Comparison of ENCODE assay signal across 22 cellular contexts in genomic region chr11:9777525-9777924, GRCh38.
"Had no signal": no experiment of that assay in that cellular context is flagged by ENCODE, and none has a peak within 500 bp of the region (broad histone marks: within the 10 kb centered on the region; RNA-seq: fewer than 3 reads in every experiment).

No MANE protein-coding gene starts in this region.

- H3K9me3 Mint-ChIP-seq: activated CD4-positive, alpha-beta memory T cell treated with anti-CD3 and anti-CD28 coated beads, Interleukin-2, amount 10 ng/mL, durations not matched to agents 7 days and 5 days; activated naive CD4-positive, alpha-beta T cell treated with anti-CD3 and anti-CD28 coated beads, Interleukin-2, amount 10 ng/mL, durations not matched to agents 7 days and 5 days; activated naive CD8-positive, alpha-beta T cell treated with anti-CD3 and anti-CD28 coated beads, Interleukin-2, amount 50 U/mL, for 24 hours; activated T-cell treated with anti-CD3 and anti-CD28 coated beads, Interleukin-2, amount 50 U/mL, for 72 hours; memory B cell; naive thymus-derived CD4-positive, alpha-beta T cell; neural crest cell; stimulated activated memory B cell treated with anti-CD40 and anti-IgM and Interleukin-4, amounts not matched to agents 10 μg/mL and 1 μg/mL and 100 μg/mL, for 72 hours; type B pancreatic cell had no signal

- H3K27ac ChIP-seq: body of pancreas, right lobe of liver, skin epidermis had no signal

- H3K4me3 Mint-ChIP-seq: activated CD4-positive, alpha-beta memory T cell treated with anti-CD3 and anti-CD28 coated beads, Interleukin-2, amount 10 ng/mL, durations not matched to agents 7 days and 5 days; activated naive CD4-positive, alpha-beta T cell treated with anti-CD3 and anti-CD28 coated beads, Interleukin-2, amount 10 ng/mL, durations not matched to agents 7 days and 5 days; activated naive CD8-positive, alpha-beta T cell treated with anti-CD3 and anti-CD28 coated beads, Interleukin-2, amount 50 U/mL, for 24 hours; activated T-cell treated with anti-CD3 and anti-CD28 coated beads, Interleukin-2, amount 50 U/mL, for 72 hours; memory B cell; naive thymus-derived CD4-positive, alpha-beta T cell; neural crest cell; stimulated activated memory B cell treated with anti-CD40 and anti-IgM and Interleukin-4, amounts not matched to agents 10 μg/mL and 1 μg/mL and 100 μg/mL, for 72 hours; type B pancreatic cell had no signal

- H3K9me3 ChIP-seq: body of pancreas, right lobe of liver had no signal

- H3K4me1 Mint-ChIP-seq: activated CD4-positive, alpha-beta memory T cell treated with anti-CD3 and anti-CD28 coated beads, Interleukin-2, amount 10 ng/mL, durations not matched to agents 7 days and 5 days; activated naive CD4-positive, alpha-beta T cell treated with anti-CD3 and anti-CD28 coated beads, Interleukin-2, amount 10 ng/mL, durations not matched to agents 7 days and 5 days; activated naive CD8-positive, alpha-beta T cell treated with anti-CD3 and anti-CD28 coated beads, Interleukin-2, amount 50 U/mL, for 24 hours had no signal

- H3K27ac Mint-ChIP-seq: activated CD4-positive, alpha-beta memory T cell treated with anti-CD3 and anti-CD28 coated beads, Interleukin-2, amount 10 ng/mL, durations not matched to agents 7 days and 5 days; activated naive CD4-positive, alpha-beta T cell treated with anti-CD3 and anti-CD28 coated beads, Interleukin-2, amount 10 ng/mL, durations not matched to agents 7 days and 5 days; activated naive CD8-positive, alpha-beta T cell treated with anti-CD3 and anti-CD28 coated beads, Interleukin-2, amount 50 U/mL, for 24 hours; activated T-cell treated with anti-CD3 and anti-CD28 coated beads, Interleukin-2, amount 50 U/mL, for 72 hours; memory B cell; naive thymus-derived CD4-positive, alpha-beta T cell; stimulated activated memory B cell treated with anti-CD40 and anti-IgM and Interleukin-4, amounts not matched to agents 10 μg/mL and 1 μg/mL and 100 μg/mL, for 72 hours; type B pancreatic cell had no signal

- ATAC-seq: activated naive CD8-positive, alpha-beta T cell treated with anti-CD3 and anti-CD28 coated beads, Interleukin-2, amount 50 U/mL, for 24 hours; activated T-cell treated with anti-CD3 and anti-CD28 coated beads, Interleukin-2, amount 50 U/mL, for 72 hours; body of pancreas; left colon; naive thymus-derived CD4-positive, alpha-beta T cell; right lobe of liver; stimulated activated memory B cell treated with anti-CD40 and anti-IgM and Interleukin-4, amounts not matched to agents 10 μg/mL and 1 μg/mL and 100 μg/mL, for 72 hours had no signal

- DNase-seq: activated CD4-positive, alpha-beta memory T cell treated with anti-CD3 and anti-CD28 coated beads, Interleukin-2, amount 10 ng/mL, durations not matched to agents 7 days and 5 days; activated CD4-positive, alpha-beta T cell treated with anti-CD3 and anti-CD28 coated beads for 48 hours; activated effector memory CD4-positive, alpha-beta T cell treated with Interleukin-2 at 50 U/mL for 16 hours; activated naive CD4-positive, alpha-beta T cell treated with anti-CD3 and anti-CD28 coated beads, Interleukin-2, amount 10 ng/mL, durations not matched to agents 7 days and 5 days; activated naive CD8-positive, alpha-beta T cell treated with anti-CD3 and anti-CD28 coated beads, Interleukin-2, amount 50 U/mL, for 24 hours; activated T-cell treated with anti-CD3 and anti-CD28 coated beads, Interleukin-2, amount 50 U/mL, for 72 hours; body of pancreas; dermis blood vessel endothelial cell; effector CD8-positive, alpha-beta T cell; glutamatergic neuron; hippocampal formation; left colon; naive thymus-derived CD4-positive, alpha-beta T cell; occipital lobe; right lobe of liver; stimulated activated CD4-positive, alpha-beta T cell treated with anti-CD3 and anti-CD28 coated beads, Interleukin-2, amount 100 ng/mL, for 24 hours; T1000 had no signal

- H3K36me3 Mint-ChIP-seq: activated naive CD4-positive, alpha-beta T cell treated with anti-CD3 and anti-CD28 coated beads, Interleukin-2, amount 10 ng/mL, durations not matched to agents 7 days and 5 days had no signal

- H3K4me3 ChIP-seq: body of pancreas, right lobe of liver, skin epidermis had no signal

- H3K27me3 ChIP-seq: body of pancreas, right lobe of liver had no signal
